ENCODE assay signal across 22 cellular contexts in genomic region chr20:34644345-34644744, GRCh38.
"Had no signal": no experiment of that assay in that cellular context is flagged by ENCODE, and none has a peak within 500 bp of the region (broad histone marks: within the 10 kb centered on the region; RNA-seq: fewer than 3 reads in every experiment).

No MANE protein-coding gene starts in this region.

- ATAC-seq: mucosa of descending colon; naive thymus-derived CD8-positive, alpha-beta T cell; stimulated activated effector memory CD8-positive, alpha-beta T cell treated with anti-CD3 and anti-CD28 coated beads, Interleukin-12 subunit alpha, Interleukin-12 subunit beta, amount 100 ng/mL, for 72 hours had no signal

- H3K27ac Mint-ChIP-seq: nephron; stimulated activated naive CD8-positive, alpha-beta T cell treated with anti-CD3 and anti-CD28 coated beads, Interleukin-15, Interleukin-2, amounts not matched to agents 100 ng/mL and 50 ng/mL, for 24 hours had no signal

- H3K4me2 ChIP-seq: hepatocyte had no signal

- DNase-seq: islet precursor cell; left ventricle myocardium inferior; midbrain; mucosa of descending colon; naive thymus-derived CD8-positive, alpha-beta T cell; occipital lobe; spleen; stimulated activated CD4-positive, alpha-beta T cell treated with anti-CD3 and anti-CD28 coated beads, Interleukin-4, amount 100 ng/mL, for 24 hours; stimulated activated naive CD4-positive, alpha-beta T cell; substantia nigra had no signal

- H3K4me1 ChIP-seq: parathyroid adenoma, right atrium auricular region, vagina had no signal

- H3K4me1 Mint-ChIP-seq: neural crest cell; stimulated activated effector memory CD8-positive, alpha-beta T cell treated with anti-CD3 and anti-CD28 coated beads, Interleukin-12 subunit alpha, Interleukin-12 subunit beta, amount 100 ng/mL, for 72 hours had no signal

- H3K27me3 Mint-ChIP-seq: naive thymus-derived CD8-positive, alpha-beta T cell; stimulated activated naive CD8-positive, alpha-beta T cell treated with anti-CD3 and anti-CD28 coated beads, Interleukin-15, Interleukin-2, amounts not matched to agents 100 ng/mL and 50 ng/mL, for 24 hours had no signal

- H3K4me3 ChIP-seq: hepatocyte, left ventricle myocardium inferior, lung, mucosa of descending colon, right atrium auricular region, skin epidermis, spleen, tibial nerve, upper lobe of left lung, vagina had no signal

- H3K9me3 Mint-ChIP-seq: naive thymus-derived CD8-positive, alpha-beta T cell; nephron; neural crest cell; stimulated activated effector memory CD8-positive, alpha-beta T cell treated with anti-CD3 and anti-CD28 coated beads, Interleukin-12 subunit alpha, Interleukin-12 subunit beta, amount 100 ng/mL, for 72 hours; stimulated activated naive CD8-positive, alpha-beta T cell treated with anti-CD3 and anti-CD28 coated beads, Interleukin-15, Interleukin-2, amounts not matched to agents 100 ng/mL and 50 ng/mL, for 24 hours had no signal

- H3K79me2 ChIP-seq: hepatocyte, parathyroid adenoma had no signal

- H3K27me3 ChIP-seq: hepatocyte, right atrium auricular region, spleen, tibial nerve, upper lobe of left lung, vagina had no signal

- H3K36me3 ChIP-seq: right atrium auricular region, tibial nerve, upper lobe of left lung, vagina had no signal

- H3K9ac ChIP-seq: parathyroid adenoma had no signal

- H2AFZ ChIP-seq: hepatocyte, parathyroid adenoma had no signal

- H3K9me3 ChIP-seq: left ventricle myocardium inferior, mucosa of descending colon, right atrium auricular region, spleen, tibial nerve, upper lobe of left lung, vagina had no signal

- H3K4me3 Mint-ChIP-seq: naive thymus-derived CD8-positive, alpha-beta T cell; nephron; neural crest cell; stimulated activated effector memory CD8-positive, alpha-beta T cell treated with anti-CD3 and anti-CD28 coated beads, Interleukin-12 subunit alpha, Interleukin-12 subunit beta, amount 100 ng/mL, for 72 hours; stimulated activated naive CD8-positive, alpha-beta T cell treated with anti-CD3 and anti-CD28 coated beads, Interleukin-15, Interleukin-2, amounts not matched to agents 100 ng/mL and 50 ng/mL, for 24 hours had no signal

- H3K27ac ChIP-seq: hepatocyte, left ventricle myocardium inferior, parathyroid adenoma, right atrium auricular region, skin epidermis, upper lobe of left lung, vagina had no signal
